Comparison of ENCODE assay signal across 7 cellular contexts in the genomic region with DNA sequence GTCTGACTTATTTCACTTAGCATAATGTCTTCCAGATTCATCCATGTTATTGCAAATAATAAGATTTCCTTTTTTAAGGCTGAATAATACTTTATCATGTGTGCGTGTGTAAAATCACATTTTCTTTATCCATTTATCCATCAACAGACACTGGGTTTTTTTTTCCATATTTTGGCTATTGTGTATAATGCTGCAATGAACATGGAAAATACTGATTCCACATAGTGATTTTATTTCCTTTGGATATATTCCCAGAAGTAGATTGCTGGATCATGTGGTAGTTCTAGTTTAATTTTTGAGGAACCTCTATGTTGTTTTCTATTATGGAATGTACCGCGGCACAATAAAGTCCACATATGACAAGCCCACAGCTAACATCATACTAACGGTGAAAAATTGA.
"Had no signal": no experiment of that assay in that cellular context is flagged by ENCODE, and none has a peak within 500 bp of the region (broad histone marks: within the 10 kb centered on the region; RNA-seq: fewer than 3 reads in every experiment).

No MANE protein-coding gene starts in this region.

- FAIRE-seq: GM12878, GM12891, GM12892, GM18507, GM19239 had no signal

- ATAC-seq: GM12878 had no signal

- DNase-seq: GDM1, GF-D8 had no signal

- H3K4me3 ChIP-seq: GM12878 had no signal
